In genomic region chr7:44073664-44074348, GRCh38 we compare ENCODE assay signal across 1 cellular context.
TF ChIP-seq lines count a peak whose summit lies in the region.

No MANE protein-coding gene starts in this region.

TF ChIP-seq in endothelial cell of umbilical vein, 7 proteins besides CTCF, POLR2A, EP300 and RAD21:
- TF ChIP-seq GATA2 (IDR thresholded peaks at IDR 0.05; ENCODE audit: insufficient read depth, insufficient read length, low read depth, low read length) (no peak), MYC (IDR thresholded peaks at IDR 0.05; ENCODE audit: low read depth, low read length) (no peak), MAX (IDR thresholded peaks at IDR 0.05; ENCODE audit: insufficient read depth, insufficient read length) (no peak), POLR2AphosphoS5 (IDR thresholded peaks at IDR 0.05; ENCODE audit: insufficient read depth, low read depth, low read length) (peak; percentile 41), JUN (IDR thresholded peaks at IDR 0.05; ENCODE audit: borderline replicate concordance, insufficient read depth, insufficient read length, low read depth) (no peak), FOS (IDR thresholded peaks at IDR 0.05; ENCODE audit: borderline replicate concordance, insufficient read depth, low read length) (peak; percentile 40)
